8 cellular contexts compared by ENCODE assay signal in the genomic region with DNA sequence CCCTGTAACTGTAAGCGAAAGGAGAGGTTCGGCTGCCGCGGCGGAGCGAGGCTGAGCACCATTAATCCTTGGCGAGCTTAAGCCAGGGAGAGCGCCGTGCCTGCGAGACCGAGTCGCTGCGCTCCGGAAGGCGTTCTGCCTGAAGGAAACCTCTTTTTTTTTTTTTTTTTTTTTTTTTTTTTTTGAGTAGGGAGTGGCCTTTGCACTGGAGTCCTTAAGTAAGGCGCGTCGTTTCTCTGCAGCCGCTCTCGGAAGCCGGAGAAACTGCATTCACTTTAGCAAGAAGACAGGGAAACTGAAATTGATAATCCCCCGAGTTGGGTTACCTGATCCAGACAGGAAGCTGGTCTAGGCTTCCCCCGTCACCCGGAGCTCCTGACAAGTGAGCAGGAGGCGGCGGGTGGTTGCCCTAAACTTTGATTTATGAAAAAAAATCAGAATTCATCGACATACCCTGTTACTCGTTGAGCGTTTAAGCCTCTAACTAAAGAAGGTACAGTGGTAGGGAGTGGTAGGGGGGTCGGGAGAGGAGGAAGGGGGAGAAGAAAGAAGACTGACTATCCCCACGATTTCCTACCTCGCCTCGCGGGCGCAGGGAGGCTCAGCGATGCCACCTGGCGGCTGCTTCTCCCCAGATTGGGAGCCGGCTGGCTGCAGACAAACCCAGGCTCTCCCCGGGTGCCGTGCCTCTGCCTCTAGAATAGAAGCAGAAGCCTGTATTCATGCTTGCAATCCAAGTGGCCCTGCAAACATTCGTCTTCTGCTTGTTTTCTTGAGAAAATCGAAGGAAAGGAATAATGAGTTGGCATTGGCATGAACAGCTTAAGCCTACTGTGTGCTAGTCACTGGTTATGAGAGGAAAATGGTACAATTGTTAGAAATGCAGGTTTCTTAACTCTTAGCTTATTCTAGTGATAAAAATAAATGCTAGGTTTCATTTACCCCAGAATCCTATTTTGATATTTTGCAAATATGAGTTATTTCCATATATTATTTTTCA. TPM values are rescaled to one million over a fixed set of nuclear protein-coding genes. Genes with fewer than 3 reads are reported as not detected.
A peak's percentile ranks its signal among the peaks of the same experiment; 100 is the strongest.
DNase-seq lines count a peak whose midpoint lies in the region; ATAC-seq and TF ChIP-seq lines count a peak whose summit lies in the region.

No MANE protein-coding gene starts in this region.

- intact Hi-C loops in colonic mucosa (cut with DNase I): loop anchor here (2.0 to 10.0 kb wide), 2 partner anchors 714 to 1024 kb away; no protein-coding TSS in a partner anchor

- H3K36me3 ChIP-seq in BLaER1 treated with 17β-estradiol and CSF1 and Interleukin-3, amounts not matched to agents 10 nM and 100 nM: no peaks in the 10 kb centered on the region
- no peaks in the 10 kb centered on the region for H3K36me3 ChIP-seq in colonic mucosa

- no peaks in the 10 kb centered on the region for H3K27me3 ChIP-seq in BLaER1 treated with 17β-estradiol and CSF1 and Interleukin-3, amounts not matched to agents 10 nM and 100 nM
- no peaks in the 10 kb centered on the region for H3K27me3 ChIP-seq in colonic mucosa

- peaks cover 0 to 10% (median 5%) of the 10 kb centered on the region in 11 experiments; a peak in 15 of 22 replicates for H4K20me1 ChIP-seq in BLaER1 treated with 17β-estradiol and CSF1 and Interleukin-3, amounts not matched to agents 10 nM and 100 nM

- H3K27ac ChIP-seq in BLaER1 treated with 17β-estradiol and CSF1 and Interleukin-3, amounts not matched to agents 10 nM and 100 nM: peak overlapping the region; percentile 56 to 90 (median 87); a peak in 21 of 22 replicates
- peak overlapping the region; percentile 92 for H3K27ac ChIP-seq in colonic mucosa

- DNase-seq in GM19238 (ENCODE audit: insufficient read length, low spot score) (peak; percentile 59), NCI-H460 (ENCODE audit: extremely low read depth, low read depth) (peak; percentile 68), colonic mucosa (peak; percentile 94), left lobe of liver (ENCODE audit: low spot score) (peak; percentile 85)
- DNase-seq in activated CD4-positive, alpha-beta T cell treated with anti-CD3 and anti-CD28 coated beads for 4 hours: peak; percentile 63 to 75
- peak; percentile 59 for DNase-seq in stimulated activated CD4-positive, alpha-beta T cell treated with anti-CD3 and anti-CD28 coated beads, Interleukin-2, amount 100 ng/mL, for 4 hours (ENCODE audit: low read depth)

- peaks cover 0 to 6% (median 0%) of the 10 kb centered on the region in 11 experiments; a peak in 1 of 22 replicates for H3K9me3 ChIP-seq in BLaER1 treated with 17β-estradiol and CSF1 and Interleukin-3, amounts not matched to agents 10 nM and 100 nM (replicated peaks in 1 of 11)
- H3K9me3 ChIP-seq in colonic mucosa: no peaks in the 10 kb centered on the region

- peak overlapping the region; percentile 76 to 90 (median 85) for H3K9ac ChIP-seq in BLaER1 treated with 17β-estradiol and CSF1 and Interleukin-3, amounts not matched to agents 10 nM and 100 nM
- H3K9ac ChIP-seq in colonic mucosa (ENCODE audit: low read depth in 2 of 2, low read length in 2 of 2): peak overlapping the region; percentile 78 to 92

- peak overlapping the region; percentile 68 to 89 (median 76) for H3K4me3 ChIP-seq in BLaER1 treated with 17β-estradiol and CSF1 and Interleukin-3, amounts not matched to agents 10 nM and 100 nM
- peak overlapping the region; percentile 71 for H3K4me3 ChIP-seq in colonic mucosa

- H3K4me2 ChIP-seq in BLaER1 treated with 17β-estradiol and CSF1 and Interleukin-3, amounts not matched to agents 10 nM and 100 nM: peak overlapping the region; percentile 80 to 98 (median 94)

- peak; percentile 91 for TF ChIP-seq CTCF in colonic mucosa (IDR thresholded peaks at IDR 0.05)

- ATAC-seq in HG03432 (IDR thresholded peaks at IDR 0.05; ENCODE audit: unreplicated experiment) (peak; percentile 34), left lobe of liver (peak; percentile 83)

- H3K4me1 ChIP-seq in BLaER1 treated with 17β-estradiol and CSF1 and Interleukin-3, amounts not matched to agents 10 nM and 100 nM: peaks cover 19 to 36% (median 32%) of the 10 kb centered on the region in 10 experiments
- no peaks in the 10 kb centered on the region for H3K4me1 ChIP-seq in colonic mucosa

RNA-seq across cellular contexts. Expression of a gene that starts 4.4 kb away (rescaled TPM):
- 59.3 and 61.4 TPM in 2 replicates for total RNA-seq in NCI-H460 (2014; rRNA removed; shearing (Covaris generic))
- 5.4 and 6.2 TPM in 2 replicates for polyA plus RNA-seq in NCI-H460 (2014; cell fraction: nucleus; rRNA removed)
- total RNA-seq in colonic mucosa: 10 to 100 TPM; 45.1 to 47.0 TPM
- total RNA-seq in left lobe of liver: 1.7 TPM

Comparison
In these comparisons a context has a peak if more than half of its experiments do, and no peak if none do; other contexts are left out.
1. Peak in every context shown above with its lines: DNase-seq, ATAC-seq, H3K4me3 ChIP-seq and H3K27ac ChIP-seq.
2. RNA of a gene that starts 4.4 kb away (total RNA-seq): 59.3 to 61.4 TPM in NCI-H460 and 45.1 to 47.0 TPM in colonic mucosa; 1.7 TPM in left lobe of liver (single experiment); every median in the first group is over 10 times any median in the second.